In genomic region chr12:26205298-26205697, GRCh38 we compare ENCODE assay signal across 19 cellular contexts. TPM values are rescaled to one million over a fixed set of nuclear protein-coding genes. Genes with fewer than 3 reads are reported as not detected.
A peak's percentile ranks its signal among the peaks of the same experiment; 100 is the strongest.
DNase-seq lines count a peak whose midpoint lies in the region; ATAC-seq, FAIRE-seq and TF ChIP-seq lines count a peak whose summit lies in the region.
"Had no signal": no experiment of that assay in that cellular context is flagged by ENCODE, and none has a peak within 500 bp of the region (broad histone marks: within the 10 kb centered on the region; RNA-seq: fewer than 3 reads in every experiment).

No MANE protein-coding gene starts in this region.

- no peaks in the 10 kb centered on the region for H3F3A ChIP-seq in neural progenitor cell (ENCODE audit: low read depth)

- no peaks in the 10 kb centered on the region for H3K4me1 Mint-ChIP-seq in astrocyte (ENCODE audit: low read depth, unreplicated experiment)
- peaks cover 23% of the 10 kb centered on the region for H3K4me1 Mint-ChIP-seq in neural progenitor cell
- no peaks in the 10 kb centered on the region for H3K4me1 Mint-ChIP-seq in stimulated activated naive B cell treated with anti-CD40 and anti-IgM and Interleukin-4, amounts not matched to agents 10 μg/mL and 1 μg/mL and 100 μg/mL, for 72 hours

- no peak overlapping the region for H3K9ac ChIP-seq in astrocyte (ENCODE audit: low read length)
- H3K9ac ChIP-seq in neural progenitor cell: no peak overlapping the region
- H3K9ac ChIP-seq: KMS-11 had no signal

- H4K20me1 ChIP-seq in astrocyte (ENCODE audit: insufficient read depth, low read length) (no peaks in the 10 kb centered on the region), neural progenitor cell (ENCODE audit: low read depth) (no peaks in the 10 kb centered on the region)

- H3K9me3 Mint-ChIP-seq in astrocyte (ENCODE audit: unreplicated experiment) (no peaks in the 10 kb centered on the region), neural progenitor cell (no peaks in the 10 kb centered on the region)
- no peaks in the 10 kb centered on the region for H3K9me3 Mint-ChIP-seq in stimulated activated naive B cell treated with anti-CD40 and anti-IgM and Interleukin-4, amounts not matched to agents 10 μg/mL and 1 μg/mL and 100 μg/mL, for 72 hours
- H3K9me3 Mint-ChIP-seq: H9 had no signal

- H3K9me3 ChIP-seq in astrocyte (ENCODE audit: insufficient read depth, low read depth, low read length): no peaks in the 10 kb centered on the region
- no peaks in the 10 kb centered on the region for H3K9me3 ChIP-seq in neural progenitor cell (ENCODE audit: low read depth)
- H3K9me3 ChIP-seq in thoracic aorta: no peaks in the 10 kb centered on the region
- H3K9me3 ChIP-seq in ascending aorta: no peaks in the 10 kb centered on the region

- H3K36me3 ChIP-seq in astrocyte (ENCODE audit: insufficient read depth, low read length) (no peaks in the 10 kb centered on the region), neural progenitor cell (no peaks in the 10 kb centered on the region), thoracic aorta (no peaks in the 10 kb centered on the region), ascending aorta (no peaks in the 10 kb centered on the region)

- ATAC-seq in thoracic aorta (ENCODE audit: insufficient number of reproducible peaks, low FRiP score, low read depth): no peak
- ATAC-seq in HG02623 (IDR thresholded peaks at IDR 0.05; ENCODE audit: unreplicated experiment): no peak
- ATAC-seq in stimulated activated naive B cell treated with anti-CD40 and anti-IgM and Interleukin-4, amounts not matched to agents 10 μg/mL and 1 μg/mL and 100 μg/mL, for 72 hours (replicated peaks): no peak

- no peak overlapping the region for H3K27ac ChIP-seq in astrocyte (ENCODE audit: low read depth, low read length)
- H3K27ac ChIP-seq in dorsolateral prefrontal cortex: peak overlapping the region in 34 of 59 donors; percentile 2 to 79 (median 46)
- H3K27ac ChIP-seq in neural progenitor cell: no peak overlapping the region
- H3K27ac ChIP-seq in thoracic aorta: no peak overlapping the region
- H3K27ac ChIP-seq in ascending aorta: no peak overlapping the region
- H3K27ac ChIP-seq: C4-2B, HL-60, KMS-11, SK-N-MC had no signal

- H3K4me1 ChIP-seq in astrocyte (ENCODE audit: insufficient read depth, low read length) (no peaks in the 10 kb centered on the region), neural progenitor cell (no peaks in the 10 kb centered on the region), thoracic aorta (ENCODE audit: control insufficient read depth in 1 of 2, low read depth in 2 of 2) (peaks cover 0 to 30% of the 10 kb centered on the region in 2 donors), ascending aorta (peaks cover 0 to 10% of the 10 kb centered on the region in 2 donors)

- no peak overlapping the region for H3K4me3 ChIP-seq in astrocyte (ENCODE audit: insufficient read depth, low read depth, low read length)
- peak overlapping the region in 47 of 59 donors; percentile 1 to 52 (median 25) for H3K4me3 ChIP-seq in dorsolateral prefrontal cortex
- H3K4me3 ChIP-seq in neural progenitor cell: no peak overlapping the region
- H3K4me3 ChIP-seq in thoracic aorta: peak overlapping the region; percentile 35
- H3K4me3 ChIP-seq in ascending aorta: peak overlapping the region in 1 of 2 donors; percentile 40
- H3K4me3 ChIP-seq: SK-N-MC had no signal

- TF ChIP-seq CTCF in astrocyte (IDR thresholded peaks at IDR 0.05; ENCODE audit: insufficient read depth, low read depth, low read length): no peak
- TF ChIP-seq CTCF in dorsolateral prefrontal cortex (IDR thresholded peaks at IDR 0.05 in 54 of 56, conservative IDR thresholded peaks at IDR 0.05 in 2 of 56; ENCODE audit: low read depth in 1 of 56, partially characterized antibody in 56 of 56): no peak
- TF ChIP-seq CTCF in neural progenitor cell (IDR thresholded peaks at IDR 0.05): no peak
- no peak for TF ChIP-seq CTCF in thoracic aorta (IDR thresholded peaks at IDR 0.05)
- TF ChIP-seq CTCF in ascending aorta (IDR thresholded peaks at IDR 0.05): no peak

- no peak overlapping the region for H3K4me3 Mint-ChIP-seq in astrocyte (ENCODE audit: unreplicated experiment)
- no peak overlapping the region for H3K4me3 Mint-ChIP-seq in neural progenitor cell
- H3K4me3 Mint-ChIP-seq in stimulated activated naive B cell treated with anti-CD40 and anti-IgM and Interleukin-4, amounts not matched to agents 10 μg/mL and 1 μg/mL and 100 μg/mL, for 72 hours: no peak overlapping the region
- H3K4me3 Mint-ChIP-seq: H9 had no signal

- H3K79me2 ChIP-seq in astrocyte (ENCODE audit: insufficient read depth, low read length) (no peaks in the 10 kb centered on the region), neural progenitor cell (ENCODE audit: low read depth) (no peaks in the 10 kb centered on the region)

- DNase-seq in astrocyte (ENCODE audit: low read depth) (no peak), dorsolateral prefrontal cortex (no peak), neural progenitor cell (ENCODE audit: low spot score) (no peak), thoracic aorta (ENCODE audit: low spot score) (no peak), ascending aorta (ENCODE audit: low spot score in 2 of 2) (no peak)
- no peak for DNase-seq in stimulated activated naive B cell treated with anti-CD40 and anti-IgM and Interleukin-4, amounts not matched to agents 10 μg/mL and 1 μg/mL and 100 μg/mL, for 72 hours
- DNase-seq: ACHN, H9, NCI-H2081, NCI-H510A, NCI-H774, Right ventricle myocardium superior had no signal

- intact Hi-C loops in dorsolateral prefrontal cortex (cut with DNase I): no loop called here
- intact Hi-C loops in ascending aorta (cut with DNase I): no loop called here

- H3K36me3 Mint-ChIP-seq in astrocyte (ENCODE audit: low read depth, unreplicated experiment) (no peaks in the 10 kb centered on the region), neural progenitor cell (no peaks in the 10 kb centered on the region)
- no peaks in the 10 kb centered on the region for H3K36me3 Mint-ChIP-seq in stimulated activated naive B cell treated with anti-CD40 and anti-IgM and Interleukin-4, amounts not matched to agents 10 μg/mL and 1 μg/mL and 100 μg/mL, for 72 hours

- peak overlapping the region; percentile 43 for H2AFZ ChIP-seq in astrocyte (ENCODE audit: low read depth, low read length)
- H2AFZ ChIP-seq in neural progenitor cell (replicated peaks): no peak overlapping the region

- H3K27ac Mint-ChIP-seq in astrocyte (ENCODE audit: unreplicated experiment) (no peak overlapping the region), neural progenitor cell (peak overlapping the region; percentile 89)
- no peak overlapping the region for H3K27ac Mint-ChIP-seq in stimulated activated naive B cell treated with anti-CD40 and anti-IgM and Interleukin-4, amounts not matched to agents 10 μg/mL and 1 μg/mL and 100 μg/mL, for 72 hours
- H3K27ac Mint-ChIP-seq: H9 had no signal

- H3K27me3 ChIP-seq in astrocyte (ENCODE audit: insufficient read depth, low read length) (no peaks in the 10 kb centered on the region), dorsolateral prefrontal cortex (no peaks in the 10 kb centered on the region), neural progenitor cell (no peaks in the 10 kb centered on the region), thoracic aorta (replicated peaks; ENCODE audit: insufficient read depth) (no peaks in the 10 kb centered on the region), ascending aorta (no peaks in the 10 kb centered on the region)

- FAIRE-seq in astrocyte (lab: Jason Lieb, UNC): no peak
- FAIRE-seq: D721Med had no signal

- H3K27me3 Mint-ChIP-seq in astrocyte (ENCODE audit: low read depth, unreplicated experiment): peaks cover 11% of the 10 kb centered on the region
- H3K27me3 Mint-ChIP-seq in neural progenitor cell (ENCODE audit: insufficient read depth, low read depth): no peaks in the 10 kb centered on the region
- peaks cover 0 to 10% of the 10 kb centered on the region in 2 donors for H3K27me3 Mint-ChIP-seq in stimulated activated naive B cell treated with anti-CD40 and anti-IgM and Interleukin-4, amounts not matched to agents 10 μg/mL and 1 μg/mL and 100 μg/mL, for 72 hours

- H3K4me2 ChIP-seq in astrocyte (ENCODE audit: low read length) (peak overlapping the region; percentile 38), neural progenitor cell (no peak overlapping the region)
- H3K4me2 ChIP-seq: KMS-11 had no signal

RNA-seq across cellular contexts. Expression of gene SSPN, which starts 9.9 kb away (rescaled TPM):
- total RNA-seq in astrocyte: 6.3 and 11.2 TPM in 2 replicates
- total RNA-seq in dorsolateral prefrontal cortex: 10 to 100 TPM in 119 of 120 experiments, 1 to 10 TPM in 1; 8.3 to 67.9 (median 30.9) TPM
- 0.50 and 0.84 TPM in 2 replicates for total RNA-seq in neural progenitor cell (ENCODE audit: low replicate concordance)
- 10 to 100 TPM; 36.7 to 50.9 TPM for total RNA-seq in thoracic aorta
- 56.3 TPM for total RNA-seq in ascending aorta
- total RNA-seq: OCI-LY7 had no signal

Comparison
In these comparisons a context has a peak if more than half of its experiments do, and no peak if none do; other contexts are left out.
1. H3K27ac ChIP-seq: peak in dorsolateral prefrontal cortex (34 of 59); none in astrocyte (single experiment), neural progenitor cell (single experiment), thoracic aorta (0 of 2) and ascending aorta (0 of 2).
2. H3K4me3 ChIP-seq: peak in dorsolateral prefrontal cortex (47 of 59) and thoracic aorta (single experiment); none in astrocyte (single experiment) and neural progenitor cell (single experiment).